ENCODE assay signal across 17 cellular contexts in the genomic region with DNA sequence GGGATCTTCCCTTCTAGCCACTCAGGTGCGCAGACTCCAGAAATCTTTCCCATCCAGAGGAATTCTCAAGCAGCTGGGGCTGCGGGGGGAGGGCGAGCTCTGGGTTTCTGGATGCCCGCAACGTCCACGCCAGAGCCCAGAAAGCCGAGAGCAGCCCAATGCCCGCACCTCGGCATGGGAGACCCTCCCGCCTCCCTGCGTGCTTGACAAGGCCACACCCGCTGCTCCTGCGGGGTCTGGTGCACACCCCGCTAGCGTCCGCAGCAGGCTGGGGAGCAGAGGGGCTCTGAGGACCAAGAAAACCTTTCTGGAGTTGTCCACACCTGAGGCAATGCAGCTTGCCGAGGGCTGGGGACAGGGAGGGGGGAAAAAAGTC.
"Had no signal": no experiment of that assay in that cellular context is flagged by ENCODE, and none has a peak within 500 bp of the region (broad histone marks: within the 10 kb centered on the region; RNA-seq: fewer than 3 reads in every experiment).

No MANE protein-coding gene starts in this region.

- H3K9me3 ChIP-seq: thoracic aorta had no signal

- FAIRE-seq: endothelial cell of umbilical vein had no signal

- DNase-seq: activated CD4-positive, alpha-beta T cell treated with anti-CD3 and anti-CD28 coated beads, Interleukin-2, amount 50 U/mL, for 1 hour; activated CD8-positive, alpha-beta T cell treated with anti-CD3 and anti-CD28 coated beads, Interleukin-2, amount 10 ng/mL, durations not matched to agents 7 days and 5 days; brain microvascular endothelial cell; central memory CD4-positive, alpha-beta T cell; dermis blood vessel endothelial cell; effector CD8-positive, alpha-beta T cell; spleen; stimulated activated CD4-positive, alpha-beta T cell treated with anti-CD3 and anti-CD28 coated beads, Interleukin-4, amount 100 ng/mL, for 1 hour; stimulated activated naive CD4-positive, alpha-beta T cell had no signal

- ATAC-seq: activated CD4-positive, CD25-positive, alpha-beta regulatory T cell treated with anti-CD3 and anti-CD28 coated beads, Interleukin-2, amount 50 U/mL, for 24 hours; activated CD8-positive, alpha-beta T cell treated with anti-CD3 and anti-CD28 coated beads, Interleukin-2, amount 10 ng/mL, durations not matched to agents 7 days and 5 days; activated naive CD4-positive, alpha-beta T cell treated with anti-CD3 and anti-CD28 coated beads, Interleukin-2, amount 50 U/mL, for 72 hours; activated T-helper 17 cell treated with anti-CD3 and anti-CD28 coated beads, Interleukin-2, amount 50 U/mL, for 72 hours had no signal

- H3K27me3 ChIP-seq: ascending aorta, brain microvascular endothelial cell, spleen, upper lobe of left lung had no signal

- H3K4me3 ChIP-seq: ascending aorta, spleen, thoracic aorta, upper lobe of left lung had no signal

- H3K27ac ChIP-seq: brain microvascular endothelial cell, spleen, thoracic aorta, upper lobe of left lung, VCaP had no signal
